8 cellular contexts compared by ENCODE assay signal in genomic region chr2:26033769-26034596, GRCh38. TPM values are rescaled to one million over a fixed set of nuclear protein-coding genes. Genes with fewer than 3 reads are reported as not detected.
DNase-seq lines count a peak whose midpoint lies in the region; ATAC-seq, FAIRE-seq and TF ChIP-seq lines count a peak whose summit lies in the region.

TSS of gene RAB10 (plus strand) at chr2:26034084. CDS start at chr2:26034609, 525 bp downstream.

- TF ChIP-seq CTCF in D721Med (IDR thresholded peaks at IDR 0.05; ENCODE audit: insufficient read depth, missing control alignments) (no peak), OCI-LY7 (conservative IDR thresholded peaks at IDR 0.05; ENCODE audit: low read length) (no peak), endothelial cell of umbilical vein (IDR thresholded peaks at IDR 0.05; ENCODE audit: extremely low read depth in 1 of 2, insufficient read depth in 1 of 2, low read depth in 1 of 2, low read length in 2 of 2) (no peak)

- H3K4me2 ChIP-seq in OCI-LY7 (ENCODE audit: low read length) (peak within 1 kb of the TSS; percentile 100), endothelial cell of umbilical vein (ENCODE audit: insufficient read depth, low read length) (peak within 1 kb of the TSS; percentile 98)

- peaks cover 21% of the 10 kb centered on the region for H4K20me1 ChIP-seq in OCI-LY7 (ENCODE audit: insufficient read depth, low read length)
- peaks cover 2% of the 10 kb centered on the region for H4K20me1 ChIP-seq in endothelial cell of umbilical vein (replicated peaks; ENCODE audit: control insufficient read depth, extremely low read depth, insufficient read depth, low read length)

- peak; percentile 87 for DNase-seq in D721Med (ENCODE audit: insufficient read length, low spot score)
- peak; percentile 89 for DNase-seq in HuH-7.5 (ENCODE audit: low spot score)
- peak; percentile 99 for DNase-seq in OCI-LY7 (ENCODE audit: low spot score)
- peak; percentile 98 for DNase-seq in activated T-cell treated with anti-CD3 and anti-CD28 coated beads for 1 hour (ENCODE audit: low read depth)
- DNase-seq in endothelial cell of umbilical vein (ENCODE audit: low read depth, low spot score): peak; percentile 100
- DNase-seq in stimulated activated CD8-positive, alpha-beta memory T cell treated with anti-CD3 and anti-CD28 coated beads, Interleukin-4, amount 100 ng/mL, for 1 hour (ENCODE audit: low read depth in 2 of 2, low spot score in 1 of 2): peak; percentile 94 to 99

- intact Hi-C loops in OCI-LY7 (cut with micrococcal nuclease; ENCODE audit: unreplicated experiment) (loop anchor here (2.0 to 10.0 kb wide), 4 partner anchors 155 to 1861 kb away; partner anchors contain the start of genes ADGRF3, ASXL2, BABAM2 and DTNB), endothelial cell of umbilical vein (cut with micrococcal nuclease) (loop anchor here (1.0 to 10.0 kb wide), 3 partner anchors 37 to 159 kb away; partner anchors contain the start of gene ASXL2)

- dilution Hi-C loops in endothelial cell of umbilical vein (cut with MboI; ENCODE audit: extremely low pct_ligation_motif_present, low sequenced_read_pairs): no loop called here

- peaks cover 27% of the 10 kb centered on the region for H3K4me1 ChIP-seq in OCI-LY7 (ENCODE audit: insufficient read depth, low read length, poor library complexity, severe bottlenecking)
- H3K4me1 ChIP-seq in endothelial cell of umbilical vein (ENCODE audit: control insufficient read depth, extremely low read depth, insufficient read depth, low read length): peaks cover 11% of the 10 kb centered on the region
- peaks cover 42% of the 10 kb centered on the region for H3K4me1 ChIP-seq in mononuclear cell (ENCODE audit: insufficient read depth, low read length)

- peak within 1 kb of the TSS; percentile 88 for H2AFZ ChIP-seq in OCI-LY7 (ENCODE audit: low read length)
- H2AFZ ChIP-seq in endothelial cell of umbilical vein (ENCODE audit: low read depth, low read length): peak within 1 kb of the TSS; percentile 99

- peaks cover 56% of the 10 kb centered on the region for H3K79me2 ChIP-seq in OCI-LY7 (ENCODE audit: insufficient read depth, low read depth, low read length)
- H3K79me2 ChIP-seq in endothelial cell of umbilical vein (ENCODE audit: control insufficient read depth, insufficient read depth, low read length): peaks cover 50% of the 10 kb centered on the region

- BruUV-seq in OCI-LY7 (replicated peaks; lab: Mats Ljungman, UMichigan) (no TSS peak), endothelial cell of umbilical vein (replicated peaks; lab: Mats Ljungman, UMichigan) (no TSS peak)

- peak within 1 kb of the TSS; percentile 79 for H3K9ac ChIP-seq in endothelial cell of umbilical vein (replicated peaks; ENCODE audit: extremely low read depth, insufficient read depth, low read length)

- H3K36me3 ChIP-seq in OCI-LY7 (ENCODE audit: insufficient read depth, low read length) (peaks cover 31% of the 10 kb centered on the region), endothelial cell of umbilical vein (ENCODE audit: control insufficient read depth in 2 of 2, extremely low read depth in 1 of 2, insufficient read depth in 2 of 2, low read length in 2 of 2) (no peaks in the 10 kb centered on the region)

- FAIRE-seq in D721Med (lab: Jason Lieb, UNC) (no peak), endothelial cell of umbilical vein (lab: Jason Lieb, UNC) (peak; percentile 93)

- POLR2A ChIA-PET in OCI-LY7 (lab: Charles Lee): interaction anchor here (0.6 to 2.4 kb wide), 9 partner anchors 8 to 312 kb away, joined by 3 to 7 read pairs (median 5); partner anchors contain the start of genes ADGRF3, ASXL2 and SELENOI
- POLR2A ChIA-PET in endothelial cell of umbilical vein (lab: Charles Lee): interaction anchor here (0.6 to 1.1 kb wide), 7 partner anchors 13 to 62 kb away, joined by 3 to 5 read pairs (median 4); no protein-coding TSS in a partner anchor

- H3K4me3 ChIP-seq in OCI-LY7 (ENCODE audit: low read depth, low read length, poor library complexity, severe bottlenecking) (peak within 1 kb of the TSS; percentile 95), endothelial cell of umbilical vein (replicated peaks in 1 of 3; ENCODE audit: insufficient read depth in 1 of 3, low read depth in 1 of 3, low read length in 3 of 3) (peak within 1 kb of the TSS; percentile 90 to 97 (median 92)), mononuclear cell (ENCODE audit: low read length) (peak within 1 kb of the TSS; percentile 98)

- no peaks in the 10 kb centered on the region for H3K9me3 ChIP-seq in OCI-LY7 (ENCODE audit: low read length)
- no peaks in the 10 kb centered on the region for H3K9me3 ChIP-seq in endothelial cell of umbilical vein (replicated peaks; ENCODE audit: control insufficient read depth, insufficient read depth, low read length)
- no peaks in the 10 kb centered on the region for H3K9me3 ChIP-seq in mononuclear cell (ENCODE audit: low read depth, low read length)

- CTCF ChIA-PET in OCI-LY7 (lab: Charles Lee; ENCODE audit: unreplicated experiment): interaction anchor here (1.0 kb wide), 1 partner anchor 17 kb away, joined by 3 read pairs; no protein-coding TSS in a partner anchor
- CTCF ChIA-PET in endothelial cell of umbilical vein (lab: Charles Lee): interaction anchor here (0.7 to 5.3 kb wide), 16 partner anchors 9 to 151 kb away, joined by 3 to 36 read pairs (median 5); no protein-coding TSS in a partner anchor

- H3K9me1 ChIP-seq in endothelial cell of umbilical vein (replicated peaks; ENCODE audit: control insufficient read depth, extremely low read depth, insufficient read depth, low read length): no peaks in the 10 kb centered on the region

- no peaks in the 10 kb centered on the region for H3K9me2 ChIP-seq in OCI-LY7 (ENCODE audit: insufficient read depth, low read length)

- TF ChIP-seq POLR2A in endothelial cell of umbilical vein (IDR thresholded peaks at IDR 0.05; ENCODE audit: low read depth, low read length): peak; percentile 94

- peak; percentile 81 for ATAC-seq in GM21526 (IDR thresholded peaks at IDR 0.05; ENCODE audit: low FRiP score, unreplicated experiment)

- H3K27me3 ChIP-seq in endothelial cell of umbilical vein (ENCODE audit: control insufficient read depth in 2 of 2, insufficient read depth in 2 of 2, low read length in 2 of 2) (no peaks in the 10 kb centered on the region), mononuclear cell (ENCODE audit: insufficient read depth, low read length) (no peaks in the 10 kb centered on the region)

- peak within 1 kb of the TSS; percentile 85 for H3K27ac ChIP-seq in OCI-LY7 (ENCODE audit: low read depth, low read length, poor library complexity, severe bottlenecking)
- peak within 1 kb of the TSS; percentile 72 for H3K27ac ChIP-seq in endothelial cell of umbilical vein (ENCODE audit: insufficient read depth, low read depth, low read length)

TF ChIP-seq in endothelial cell of umbilical vein, 7 proteins besides CTCF, POLR2A, EP300 and RAD21:
- TF ChIP-seq POLR2AphosphoS5 (IDR thresholded peaks at IDR 0.05; ENCODE audit: insufficient read depth, low read depth, low read length) (peak; percentile 91), JUN (IDR thresholded peaks at IDR 0.05; ENCODE audit: borderline replicate concordance, insufficient read depth, insufficient read length, low read depth) (no peak), FOS (IDR thresholded peaks at IDR 0.05; ENCODE audit: borderline replicate concordance, insufficient read depth, low read length) (no peak), EZH2 (IDR thresholded peaks at IDR 0.05; ENCODE audit: borderline replicate concordance, low read depth, low read length, severe bottlenecking) (no peak), GATA2 (IDR thresholded peaks at IDR 0.05; ENCODE audit: insufficient read depth, insufficient read length, low read depth, low read length) (no peak), MAX (IDR thresholded peaks at IDR 0.05; ENCODE audit: insufficient read depth, insufficient read length) (peak; percentile 46), MYC (IDR thresholded peaks at IDR 0.05; ENCODE audit: low read depth, low read length) (no peak)

RNA-seq across cellular contexts. Expression of gene RAB10, which starts in this region (rescaled TPM):
- 58.3 and 109 TPM in 2 replicates for total RNA-seq in OCI-LY7 (2014; rRNA removed; shearing (Covaris generic))
- total RNA-seq in OCI-LY7 (2022): 83.9 and 96.7 TPM in 2 replicates
- 104 and 105 TPM in 2 replicates for total RNA-seq in endothelial cell of umbilical vein
- 37.2 and 45.1 TPM in 2 replicates for polyA plus RNA-seq in endothelial cell of umbilical vein
- polyA plus RNA-seq in endothelial cell of umbilical vein (2011; cell fraction: cytosol; rRNA removed): 48.8 and 57.1 TPM in 2 replicates
- polyA plus RNA-seq in endothelial cell of umbilical vein (2011; cell fraction: nucleus; rRNA removed): 28.3 and 47.0 TPM in 2 replicates
- polyA plus RNA-seq in endothelial cell of umbilical vein (2012): 116 and 132 TPM in 2 replicates
- 37.7 and 47.7 TPM in 2 replicates for polyA minus RNA-seq in endothelial cell of umbilical vein
- 91.3 TPM for polyA minus RNA-seq in endothelial cell of umbilical vein (2011; cell fraction: cytosol; rRNA and poly(A)+ RNA removed)
- 32.4 and 40.7 TPM in 2 replicates for polyA minus RNA-seq in endothelial cell of umbilical vein (2011; cell fraction: nucleus; rRNA and poly(A)+ RNA removed)
- 24.5 TPM for total RNA-seq in mononuclear cell

Comparison
In these comparisons a context has a peak if more than half of its experiments do, and no peak if none do; other contexts are left out.
1. Peak in every context shown above with its lines: DNase-seq, ATAC-seq, H3K4me3 ChIP-seq and H3K27ac ChIP-seq.